8 cellular contexts compared by ENCODE assay signal in the genomic region with DNA sequence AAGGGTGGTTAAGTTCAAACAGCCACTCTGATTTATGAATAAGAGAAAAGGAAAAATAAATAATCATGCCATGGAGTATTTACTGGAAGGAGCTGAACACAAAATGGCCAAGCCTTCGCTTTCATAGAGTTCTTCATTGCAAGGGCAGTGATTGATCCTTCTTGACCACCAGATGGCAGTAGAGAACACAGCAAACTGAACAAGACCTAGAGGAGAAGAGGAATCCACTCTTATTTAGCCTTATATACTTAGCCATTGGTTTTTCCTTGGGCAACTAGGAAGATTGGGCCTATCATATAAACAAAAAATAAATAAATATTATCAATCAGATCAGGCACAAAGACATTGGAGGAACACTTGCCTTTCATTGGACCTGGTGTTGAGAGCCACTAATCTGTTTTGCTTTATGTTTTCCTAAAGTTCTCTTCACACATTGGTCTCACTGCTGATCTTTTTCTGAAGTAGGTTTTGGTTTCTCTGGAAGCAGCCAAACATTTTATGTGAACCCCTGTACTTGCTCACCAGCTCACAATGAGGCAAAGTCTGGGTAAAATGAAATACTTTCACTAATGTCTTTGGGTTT. TPM values are rescaled to one million over a fixed set of nuclear protein-coding genes. Genes with fewer than 3 reads are reported as not detected.
A peak's percentile ranks its signal among the peaks of the same experiment; 100 is the strongest.
DNase-seq lines count a peak whose midpoint lies in the region; ATAC-seq, FAIRE-seq and TF ChIP-seq lines count a peak whose summit lies in the region.

No MANE protein-coding gene starts in this region.

- WGBS in A549 (ENCODE audit: missing lambda C conversion rate), result 7% methylated on average over 1 of the region's 1 CpG
- 39 to 62% methylated on average over 1 of the region's 1 CpG for WGBS in endodermal cell (ENCODE audit: insufficient coverage in 1 of 2, insufficient read length in 1 of 2), 2 experiments

- peak; percentile 56 to 68 for TF ChIP-seq RAD21 in A549 (conservative IDR thresholded peaks at IDR 0.05 in 1 of 2, IDR thresholded peaks at IDR 0.05 in 1 of 2)

- H3K27ac Mint-ChIP-seq in endodermal cell, result no peak overlapping the region

- POLR2A ChIA-PET in A549 (lab: Yijun Ruan, JAX), result no interaction called here
- POLR2A ChIA-PET in RWPE1 (lab: Yijun Ruan, JAX; ENCODE audit: low non-redundant PET), result no interaction called here

- TF ChIP-seq POLR2A in A549 (IDR thresholded peaks at IDR 0.05; ENCODE audit: low read length), result no peak

- peak; percentile 84 to 89; a peak in 5 of 6 replicates for ATAC-seq in A549

- no peak for TF ChIP-seq EP300 in A549 (IDR thresholded peaks at IDR 0.05)

- TF ChIP-seq CTCF in A549 (IDR thresholded peaks at IDR 0.05) (peak; percentile 70), RWPE1 (conservative IDR thresholded peaks at IDR 0.05; ENCODE audit: low read depth) (peak; percentile 88), endodermal cell (conservative IDR thresholded peaks at IDR 0.05) (peak; percentile 94)

- H3K4me3 ChIP-seq in A549 (no peak overlapping the region), endodermal cell (ENCODE audit: low read length) (no peak overlapping the region)

- peaks cover 13% of the 10 kb centered on the region for H3K4me1 Mint-ChIP-seq in endodermal cell

- H3K4me3 Mint-ChIP-seq in endodermal cell, result no peak overlapping the region

- no peaks in the 10 kb centered on the region for H3K27me3 ChIP-seq in endodermal cell (ENCODE audit: control insufficient read depth, insufficient read depth, low read length, poor library complexity, severe bottlenecking)

- DNase-seq in A549 (ENCODE audit: low read depth in 1 of 2, low spot score in 1 of 2), result peak; percentile 15 to 75
- peak; percentile 27 for DNase-seq in GF-D8 (lab: John Stamatoyannopoulos, UW)
- DNase-seq in H4 (ENCODE audit: low spot score), result peak; percentile 90
- DNase-seq in LHCN-M2 (ENCODE audit: low read depth), result peak; percentile 78
- peak; percentile 51 for DNase-seq in RWPE1 (ENCODE audit: low spot score)
- DNase-seq in endodermal cell, result peak; percentile 51
- DNase-seq in medulla oblongata (ENCODE audit: extremely low spot score), result peak; percentile 93
- peak; percentile 57 for DNase-seq in urothelium cell line (ENCODE audit: low spot score)

- H3K9me3 ChIP-seq in A549, result no peaks in the 10 kb centered on the region
- H3K9me3 ChIP-seq in endodermal cell (ENCODE audit: control insufficient read depth, low read length), result no peaks in the 10 kb centered on the region

- no peaks in the 10 kb centered on the region for H3K36me3 Mint-ChIP-seq in endodermal cell (ENCODE audit: low read depth)

- no peak overlapping the region for H3K9ac ChIP-seq in endodermal cell (ENCODE audit: extremely low read depth, low read length, poor library complexity, severe bottlenecking)

- no peaks in the 10 kb centered on the region for H3K9me3 Mint-ChIP-seq in endodermal cell

- peak; percentile 13 for FAIRE-seq in A549 (lab: Jason Lieb, UNC)
- FAIRE-seq in urothelium cell line (lab: Jason Lieb, UNC), result no peak

- no peaks in the 10 kb centered on the region for H3K36me3 ChIP-seq in endodermal cell (ENCODE audit: control insufficient read depth, insufficient read depth, low read length)

- peaks cover 4% of the 10 kb centered on the region; the same call in 1 of the 3 replicates for H3K4me1 ChIP-seq in A549
- peaks cover 5% of the 10 kb centered on the region for H3K4me1 ChIP-seq in endodermal cell (ENCODE audit: control insufficient read depth, insufficient read depth, low read length)

- no peak overlapping the region for H3K4me2 ChIP-seq in A549

- no peak overlapping the region for H3K27ac ChIP-seq in A549
- no peak overlapping the region for H3K27ac ChIP-seq in RWPE1
- no peak overlapping the region for H3K27ac ChIP-seq in endodermal cell (ENCODE audit: low read depth, low read length)

- no peaks in the 10 kb centered on the region for H3K27me3 Mint-ChIP-seq in endodermal cell (ENCODE audit: insufficient read depth)

- CTCF ChIA-PET in A549 (lab: Yijun Ruan, JAX) (interaction anchor here (0.5 to 2.2 kb wide), 7 partner anchors 8 to 415 kb away, joined by 3 to 11 read pairs (median 5); no protein-coding TSS in a partner anchor), RWPE1 (lab: Yijun Ruan, JAX) (interaction anchor here (0.5 to 2.8 kb wide), 11 partner anchors 9 to 975 kb away, joined by 3 to 12 read pairs (median 3); no protein-coding TSS in a partner anchor)

TF ChIP-seq in A549, 52 proteins besides CTCF, POLR2A, EP300 and RAD21:
- TF ChIP-seq MYC (IDR thresholded peaks at IDR 0.05; ENCODE audit: borderline replicate concordance, low read length), result no peak
- no peak for TF ChIP-seq ZFP36 (IDR thresholded peaks at IDR 0.05; ENCODE audit: borderline replicate concordance, partially characterized antibody)
- peak; percentile 65 for TF ChIP-seq SMC3 (IDR thresholded peaks at IDR 0.05)

RNA-seq across cellular contexts. Expression of a gene that starts 58.0 kb away (rescaled TPM):
- polyA plus RNA-seq in A549 (2011; rRNA removed), result 2.5 and 5.2 TPM in 2 replicates
- polyA plus RNA-seq in A549 (2012; cell fraction: cytosol; rRNA removed), result 0.34 and 0.37 TPM in 2 replicates
- 0.31 and 0.49 TPM in 2 replicates for polyA plus RNA-seq in A549 (2012; cell fraction: nucleus; rRNA removed)
- 0.37 to 0.40 TPM (median 0.38 TPM) in 3 replicates for polyA plus RNA-seq in A549 (2017; fragmentation: RNase III; extraction: RNeasy Plus Mini Kit Qiagen cat#74134 plus additional on column Dnase treatment)
- polyA minus RNA-seq in A549 (2011; rRNA and poly(A)+ RNA removed), result 2.2 and 3.1 TPM in 2 replicates
- 3.4 and 4.3 TPM in 2 replicates for total RNA-seq in H4 (2014; rRNA removed; shearing (Covaris generic))
- total RNA-seq in LHCN-M2 (2014; rRNA removed), result 1.2 and 2.0 TPM in 2 replicates
- polyA plus RNA-seq in LHCN-M2 (2012), result 0.38 TPM
- total RNA-seq in endodermal cell, result 1 to 10 TPM in 1 of 2 donors, under 1 TPM in 1; 0.13 to 1.1 TPM
- polyA plus RNA-seq in endodermal cell (2013, experiment 1 of 2), result 7.4 TPM
- polyA plus RNA-seq in endodermal cell (2013, experiment 2 of 2), result 7.0 TPM

Comparison
In these comparisons a context has a peak if more than half of its experiments do, and no peak if none do; other contexts are left out.
1. DNase-seq: peak in every context shown above with its lines; median percentile 93 in medulla oblongata; 90 in H4; 78 in LHCN-M2; 57 in urothelium cell line; 51 in RWPE1; 51 in endodermal cell; 45 in A549; 27 in GF-D8.